In the genomic region with DNA sequence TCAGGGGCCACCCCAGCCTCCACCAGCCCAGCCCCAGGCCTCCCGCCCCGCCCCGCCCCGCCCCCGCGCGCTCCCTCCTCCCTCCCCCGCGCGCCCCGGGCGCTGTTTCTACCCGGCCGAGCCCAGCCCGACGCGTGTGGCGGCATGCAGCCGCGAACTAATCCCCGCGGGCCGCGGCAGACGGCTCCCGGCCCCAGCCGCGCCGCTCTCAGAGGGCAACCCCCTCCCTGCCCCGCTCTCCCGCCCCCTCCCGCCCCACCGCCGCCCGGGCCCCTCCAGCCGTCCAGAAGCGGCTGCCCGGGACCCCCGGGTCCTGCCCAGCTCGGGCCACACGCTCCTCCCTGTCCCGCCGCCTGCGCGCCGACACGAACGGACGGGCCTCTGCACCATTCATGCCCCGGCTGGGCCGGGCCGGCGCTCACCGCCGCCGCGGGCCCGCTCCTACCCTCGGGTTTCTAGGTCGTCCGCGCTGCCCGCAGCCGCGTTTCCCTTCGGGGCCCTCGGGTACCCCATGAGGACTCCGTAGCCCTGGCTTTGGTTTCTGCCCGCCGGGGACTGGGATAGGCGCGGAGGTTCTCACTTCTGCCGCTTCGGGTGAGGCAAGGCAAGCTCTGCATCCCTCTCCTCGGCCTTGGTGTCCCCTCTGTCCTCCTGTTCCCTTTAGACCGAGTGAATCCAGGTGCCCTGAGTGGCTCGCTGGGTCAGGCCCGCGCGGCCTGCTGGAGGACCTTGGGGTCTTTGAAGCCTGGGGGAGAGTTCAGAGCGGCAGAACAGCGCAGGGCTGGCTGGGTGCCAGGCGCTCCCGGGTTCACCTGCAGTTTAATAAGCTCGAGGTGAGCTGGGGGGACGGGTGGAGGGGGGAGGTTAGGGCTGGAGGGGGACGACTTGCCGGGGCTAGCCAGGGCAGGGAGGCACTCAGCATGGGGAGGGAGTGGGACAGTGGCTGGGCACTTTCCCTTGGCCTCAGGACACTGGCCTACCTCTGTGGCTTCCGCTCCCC, we compare ENCODE assay signal across 1 cellular context.
TF ChIP-seq lines count a peak whose summit lies in the region.

No MANE protein-coding gene starts in this region.

TF ChIP-seq in K562, 482 proteins besides CTCF, POLR2A, EP300 and RAD21:
- TF ChIP-seq, protein P1, sequence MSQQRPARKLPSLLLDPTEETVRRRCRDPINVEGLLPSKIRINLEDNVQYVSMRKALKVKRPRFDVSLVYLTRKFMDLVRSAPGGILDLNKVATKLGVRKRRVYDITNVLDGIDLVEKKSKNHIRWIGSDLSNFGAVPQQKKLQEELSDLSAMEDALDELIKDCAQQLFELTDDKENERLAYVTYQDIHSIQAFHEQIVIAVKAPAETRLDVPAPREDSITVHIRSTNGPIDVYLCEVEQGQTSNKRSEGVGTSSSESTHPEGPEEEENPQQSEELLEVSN (IDR thresholded peaks at IDR 0.05; ENCODE audit: borderline replicate concordance in 1 of 2, extremely low read depth in 1 of 2, insufficient read depth in 1 of 2, insufficient read length in 1 of 2, low read depth in 1 of 2, low read length in 1 of 2, poor library complexity in 1 of 2, severe bottlenecking in 1 of 2), result peak in 1 of 2 experiments; percentile 32
- TF ChIP-seq CHD1 (IDR thresholded peaks at IDR 0.05; ENCODE audit: low read length) (no peak), NFIC (IDR thresholded peaks at IDR 0.05) (peak; percentile 42), KDM2B (CRISPR knock-in tag; IDR thresholded peaks at IDR 0.05) (no peak)
- TF ChIP-seq, protein P2, sequence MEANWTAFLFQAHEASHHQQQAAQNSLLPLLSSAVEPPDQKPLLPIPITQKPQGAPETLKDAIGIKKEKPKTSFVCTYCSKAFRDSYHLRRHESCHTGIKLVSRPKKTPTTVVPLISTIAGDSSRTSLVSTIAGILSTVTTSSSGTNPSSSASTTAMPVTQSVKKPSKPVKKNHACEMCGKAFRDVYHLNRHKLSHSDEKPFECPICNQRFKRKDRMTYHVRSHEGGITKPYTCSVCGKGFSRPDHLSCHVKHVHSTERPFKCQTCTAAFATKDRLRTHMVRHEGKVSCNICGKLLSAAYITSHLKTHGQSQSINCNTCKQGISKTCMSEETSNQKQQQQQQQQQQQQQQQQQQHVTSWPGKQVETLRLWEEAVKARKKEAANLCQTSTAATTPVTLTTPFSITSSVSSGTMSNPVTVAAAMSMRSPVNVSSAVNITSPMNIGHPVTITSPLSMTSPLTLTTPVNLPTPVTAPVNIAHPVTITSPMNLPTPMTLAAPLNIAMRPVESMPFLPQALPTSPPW (CRISPR knock-in tag; IDR thresholded peaks at IDR 0.05), result peak; percentile 45
TF ChIP-seq in K562: peak in this region for 3.
